Comparison of ENCODE assay signal across 27 cellular contexts in the genomic region with DNA sequence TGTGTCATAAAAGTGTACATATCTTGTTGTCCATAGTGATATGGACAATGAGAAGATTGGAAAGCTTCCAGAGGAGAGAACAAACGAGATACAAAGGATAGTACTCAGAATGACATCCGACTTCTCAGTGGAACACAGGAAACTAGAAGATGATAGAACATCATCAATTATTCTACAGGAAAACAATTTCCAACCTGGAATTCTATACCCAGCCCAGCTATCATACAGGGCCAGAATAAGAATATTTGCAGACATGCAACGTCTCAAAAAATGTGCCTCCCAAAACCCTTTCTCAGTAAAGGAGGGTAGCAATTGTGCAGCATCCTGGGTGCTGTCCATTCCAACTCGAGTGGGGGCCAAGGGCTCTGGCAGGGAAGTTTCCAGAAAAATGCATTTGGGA. TPM values are rescaled to one million over a fixed set of nuclear protein-coding genes. Genes with fewer than 3 reads are reported as not detected.
DNase-seq lines count a peak whose midpoint lies in the region; ATAC-seq, FAIRE-seq and TF ChIP-seq lines count a peak whose summit lies in the region.
"Had no signal": no experiment of that assay in that cellular context is flagged by ENCODE, and none has a peak within 500 bp of the region (broad histone marks: within the 10 kb centered on the region; RNA-seq: fewer than 3 reads in every experiment).

No MANE protein-coding gene starts in this region.

- H3K27ac ChIP-seq in HepG2 (ENCODE audit: extremely low read length, insufficient read depth, low read length) (no peak overlapping the region), right lobe of liver (no peak overlapping the region), K562 (ENCODE audit: extremely low read depth, low read depth, low read length) (no peak overlapping the region)
- H3K27ac ChIP-seq: BLaER1 had no signal

- in situ Hi-C loops in HepG2 (cut with HindIII; ENCODE audit: extremely low pct_ligation_motif_present, low pct_unique_long_range_greater_than_20kb), result no loop called here
- in situ Hi-C loops in K562 (cut with MboI), result no loop called here

- TF ChIP-seq POLR2A in HepG2 (IDR thresholded peaks at IDR 0.05; ENCODE audit: insufficient read depth in 1 of 2, low read depth in 2 of 2, low read length in 2 of 2) (no peak), right lobe of liver (IDR thresholded peaks at IDR 0.05) (no peak), K562 (conservative IDR thresholded peaks at IDR 0.05) (no peak)

- H3K4me3 ChIP-seq in HepG2 (replicated peaks in 1 of 3; ENCODE audit: insufficient read depth in 1 of 3, low read depth in 2 of 3, low read length in 3 of 3), result no peak overlapping the region
- H3K4me3 ChIP-seq in right lobe of liver, result no peak overlapping the region
- no peak overlapping the region for H3K4me3 ChIP-seq in K562
- H3K4me3 ChIP-seq: BLaER1 had no signal

- TF ChIP-seq EP300 in HepG2 (IDR thresholded peaks at IDR 0.05; ENCODE audit: low read depth in 2 of 2, low read length in 2 of 2) (no peak), HepG2 (CRISPR knock-in tag; IDR thresholded peaks at IDR 0.05; ENCODE audit: borderline replicate concordance) (no peak), K562 (IDR thresholded peaks at IDR 0.05; ENCODE audit: low read length) (no peak)

- no TSS peak for BruUV-seq in HepG2 (replicated peaks; lab: Mats Ljungman, UMichigan)
- no TSS peak for BruUV-seq in K562 (replicated peaks; lab: Mats Ljungman, UMichigan)

- no peak overlapping the region for H2AFZ ChIP-seq in HepG2 (ENCODE audit: low read length)
- no peak overlapping the region for H2AFZ ChIP-seq in K562 (ENCODE audit: low read depth, low read length)

- TF ChIP-seq RAD21 in HepG2 (CRISPR knock-in tag; IDR thresholded peaks at IDR 0.05) (no peak), K562 (CRISPR knock-in tag; conservative IDR thresholded peaks at IDR 0.05 in 1 of 2, IDR thresholded peaks at IDR 0.05 in 1 of 2) (no peak)

- H3K4me1 ChIP-seq in HepG2 (ENCODE audit: insufficient read depth, low read length) (no peaks in the 10 kb centered on the region), right lobe of liver (no peaks in the 10 kb centered on the region), K562 (replicated peaks in 1 of 2; ENCODE audit: control insufficient read depth in 2 of 2, insufficient read depth in 2 of 2, low read length in 2 of 2) (peaks cover 0 to 4% of the 10 kb centered on the region in 2 experiments; a peak in 2 of 5 replicates)
- H3K4me1 ChIP-seq: BE2C had no signal

- peak overlapping the region; percentile 47 for H3K4me3 Mint-ChIP-seq in endothelial cell (ENCODE audit: unreplicated experiment)
- H3K4me3 Mint-ChIP-seq: CD14-positive monocyte; CD4-positive, CD25-positive, alpha-beta regulatory T cell; CD8-positive, alpha-beta memory T cell had no signal

- H3K4me2 ChIP-seq in HepG2 (ENCODE audit: low read depth, low read length), result no peak overlapping the region
- H3K4me2 ChIP-seq in K562 (ENCODE audit: insufficient read depth, low read length), result no peak overlapping the region
- H3K4me2 ChIP-seq: BLaER1 had no signal

- H3K9ac ChIP-seq in HepG2 (ENCODE audit: insufficient read depth, low read depth, low read length), result no peak overlapping the region
- H3K9ac ChIP-seq in K562 (ENCODE audit: insufficient read depth in 1 of 2, low read depth in 2 of 2, low read length in 2 of 2), result no peak overlapping the region
- H3K9ac ChIP-seq: BLaER1 had no signal

- no peaks in the 10 kb centered on the region for H3K4me1 Mint-ChIP-seq in endothelial cell (ENCODE audit: unreplicated experiment)
- H3K4me1 Mint-ChIP-seq: CD4-positive, alpha-beta memory T cell; CD4-positive, CD25-positive, alpha-beta regulatory T cell; CD8-positive, alpha-beta memory T cell had no signal

- CTCF ChIA-PET in HepG2 (lab: Yijun Ruan, JAX; ENCODE audit: low intra/inter-chr PET ratio, low total read pairs), result no interaction called here
- CTCF ChIA-PET in K562 (lab: Yijun Ruan, JAX; ENCODE audit: low intra/inter-chr PET ratio), result no interaction called here

- H3K27me3 Mint-ChIP-seq in endothelial cell (ENCODE audit: unreplicated experiment), result peaks cover 3% of the 10 kb centered on the region

- intact Hi-C loops in HepG2 (cut with micrococcal nuclease; ENCODE audit: unreplicated experiment) (no loop called here), right lobe of liver (cut with DNase I) (no loop called here), K562 (cut with micrococcal nuclease) (no loop called here)

- no peak overlapping the region for H3K27ac Mint-ChIP-seq in endothelial cell (ENCODE audit: unreplicated experiment)
- H3K27ac Mint-ChIP-seq: CD14-positive monocyte; CD4-positive, alpha-beta memory T cell; CD4-positive, CD25-positive, alpha-beta regulatory T cell; CD8-positive, alpha-beta memory T cell had no signal

- H3K9me3 Mint-ChIP-seq in endothelial cell (ENCODE audit: unreplicated experiment), result peaks cover 14% of the 10 kb centered on the region

- WGBS in HepG2 (ENCODE audit: low lambda C conversion rate), result 0% methylated on average over 4 of the region's 4 CpGs
- 38% methylated on average over 3 of the region's 4 CpGs for WGBS in right lobe of liver (ENCODE audit: insufficient coverage, low coverage, low lambda C conversion rate, missing lambda C conversion rate)
- 0% methylated on average over 4 of the region's 4 CpGs for WGBS in K562 (ENCODE audit: insufficient coverage, low coverage, missing lambda C conversion rate)

- H4K20me1 ChIP-seq in HepG2 (ENCODE audit: insufficient read depth, low read length) (no peaks in the 10 kb centered on the region), K562 (replicated peaks; ENCODE audit: control insufficient read depth, insufficient read depth, low read length) (no peaks in the 10 kb centered on the region)
- H4K20me1 ChIP-seq: BLaER1 had no signal

- peaks cover 17% of the 10 kb centered on the region for H3K9me3 ChIP-seq in HepG2 (ENCODE audit: low read length)
- no peaks in the 10 kb centered on the region for H3K9me3 ChIP-seq in right lobe of liver
- peaks cover 10% of the 10 kb centered on the region for H3K9me3 ChIP-seq in K562 (replicated peaks; ENCODE audit: control insufficient read depth, insufficient read depth, low read depth, low read length)
- H3K9me3 ChIP-seq: BE2C had no signal

- no peak for ATAC-seq in HepG2
- ATAC-seq in right lobe of liver, result no peak
- no peak for ATAC-seq in K562

- H3K79me2 ChIP-seq in HepG2 (ENCODE audit: insufficient read depth, low read length), result no peaks in the 10 kb centered on the region
- H3K79me2 ChIP-seq in K562 (ENCODE audit: control insufficient read depth, insufficient read depth, low read length), result no peaks in the 10 kb centered on the region

- POLR2A ChIA-PET in HepG2 (lab: Yijun Ruan, JAX), result no interaction called here
- POLR2A ChIA-PET in K562 (lab: Yijun Ruan, JAX), result no interaction called here

- H3K9me1 ChIP-seq in K562 (ENCODE audit: control insufficient read depth, insufficient read depth, low read length), result no peaks in the 10 kb centered on the region

- H3K27me3 ChIP-seq in HepG2 (ENCODE audit: control insufficient read depth in 1 of 2, insufficient read depth in 2 of 2, low read length in 2 of 2), result no peaks in the 10 kb centered on the region; a peak in 1 of 5 replicates
- no peaks in the 10 kb centered on the region for H3K27me3 ChIP-seq in right lobe of liver
- peaks cover 4 to 26% of the 10 kb centered on the region in 2 experiments; a peak in 4 of 5 replicates for H3K27me3 ChIP-seq in K562 (ENCODE audit: control insufficient read depth in 2 of 2, insufficient read depth in 2 of 2, low read length in 2 of 2)
- H3K27me3 ChIP-seq: BE2C, BLaER1 had no signal

- TF ChIP-seq CTCF in HepG2 (CRISPR knock-in tag; IDR thresholded peaks at IDR 0.05), result no peak
- no peak for TF ChIP-seq CTCF in right lobe of liver (IDR thresholded peaks at IDR 0.05)
- TF ChIP-seq CTCF in K562 (IDR thresholded peaks at IDR 0.05 in 2 of 3, conservative IDR thresholded peaks at IDR 0.05 in 1 of 3; ENCODE audit: insufficient read depth in 2 of 3, low read depth in 1 of 3, low read length in 3 of 3), result no peak
- no peak for TF ChIP-seq CTCF in endothelial cell (IDR thresholded peaks at IDR 0.05; ENCODE audit: unreplicated experiment)

- H3K36me3 Mint-ChIP-seq in endothelial cell (ENCODE audit: low read depth, unreplicated experiment), result peaks cover 10% of the 10 kb centered on the region

- DNase-seq in HepG2 (ENCODE audit: low spot score), result no peak
- no peak for DNase-seq in right lobe of liver
- no peak for DNase-seq in K562 (ENCODE audit: extremely low read depth in 1 of 4, low spot score in 3 of 4)
- no peak for DNase-seq in endothelial cell (ENCODE audit: low spot score)
- DNase-seq in DMS53 (lab: John Stamatoyannopoulos, UW), result no peak
- DNase-seq in NCI-H2196 (lab: John Stamatoyannopoulos, UW; ENCODE audit: unreplicated experiment), result no peak
- no peak for DNase-seq in stimulated activated CD4-positive, alpha-beta T cell treated with anti-CD3 and anti-CD28 coated beads, Interleukin-4, amount 100 ng/mL, for 24 hours
- DNase-seq: 8988T; ACHN; BE2C; C1 segment of cervical spinal cord; CD4-positive, alpha-beta memory T cell; CD4-positive, CD25-positive, alpha-beta regulatory T cell; CD8-positive, alpha-beta memory T cell; COR-L47; DMS 273 treated with DMSO at 0.1 percent for 48 hours; DMS153; DMS79 treated with DMSO at 0.1 percent for 48 hours; GF-D8 had no signal

- FAIRE-seq in HepG2 (lab: Jason Lieb, UNC), result no peak
- FAIRE-seq in K562 (lab: Jason Lieb, UNC), result no peak
- FAIRE-seq: A204.1, G401.6, GM12891, GM19239 had no signal

- no peaks in the 10 kb centered on the region for H3K36me3 ChIP-seq in HepG2 (replicated peaks in 1 of 2; ENCODE audit: control insufficient read depth in 1 of 2, insufficient read depth in 2 of 2, low read length in 2 of 2)
- no peaks in the 10 kb centered on the region for H3K36me3 ChIP-seq in right lobe of liver
- H3K36me3 ChIP-seq in K562 (ENCODE audit: control insufficient read depth, insufficient read depth, low read length), result no peaks in the 10 kb centered on the region
- H3K36me3 ChIP-seq: BE2C had no signal

RNA-seq across cellular contexts. Expression of a gene that starts 24.0 kb away (rescaled TPM):
- total RNA-seq in HepG2 (2016; rRNA removed; fragmentation: Illumina TruSeq; extraction: Trizol), result not detected in 2 replicates
- total RNA-seq in HepG2 (2016; cell fraction: cytosol; rRNA removed; fragmentation: Illumina TruSeq; extraction: Trizol; ENCODE audit: low read depth), result not detected in 2 replicates
- not detected in 2 replicates for total RNA-seq in HepG2 (2016; cell fraction: insoluble cytoplasmic fraction; rRNA removed; fragmentation: Illumina TruSeq; extraction: Trizol)
- not detected in 2 replicates for total RNA-seq in HepG2 (2016; cell fraction: membrane; rRNA removed; fragmentation: Illumina TruSeq; extraction: Trizol)
- not detected in 2 replicates for total RNA-seq in HepG2 (2016; cell fraction: nucleus; rRNA removed; fragmentation: Illumina TruSeq; extraction: Trizol)
- polyA plus RNA-seq in HepG2 (2011; rRNA removed), result not detected in 2 replicates
- not detected in 2 replicates for polyA plus RNA-seq in HepG2 (2011; cell fraction: cytosol; rRNA removed)
- polyA plus RNA-seq in HepG2 (2011; cell fraction: nucleus; rRNA removed), result not detected in 2 replicates
- not detected in 2 replicates for polyA plus RNA-seq in HepG2 (2012)
- polyA plus RNA-seq in HepG2 (2016; cell fraction: cytosol; fragmentation: Illumina TruSeq; extraction: Trizol; ENCODE audit: low read depth), result not detected in 2 replicates
- polyA plus RNA-seq in HepG2 (2016; cell fraction: insoluble cytoplasmic fraction; fragmentation: Illumina TruSeq; extraction: Trizol; ENCODE audit: low read depth), result not detected in 2 replicates
- polyA plus RNA-seq in HepG2 (2016; cell fraction: membrane; fragmentation: Illumina TruSeq; extraction: Trizol; ENCODE audit: low read depth), result not detected in 2 replicates
- not detected in 2 replicates for polyA plus RNA-seq in HepG2 (2016; cell fraction: nucleus; fragmentation: Illumina TruSeq; extraction: Trizol; ENCODE audit: insufficient read depth, low read depth)
- 0.05 TPM in 1 of 2 replicates, not detected in the other for polyA minus RNA-seq in HepG2 (2011; rRNA and poly(A)+ RNA removed; ENCODE audit: low replicate concordance)
- polyA minus RNA-seq in HepG2 (2011; cell fraction: cytosol; rRNA and poly(A)+ RNA removed), result not detected in 2 replicates
- polyA minus RNA-seq in HepG2 (2011; cell fraction: nucleus; rRNA and poly(A)+ RNA removed), result not detected in 2 replicates
- total RNA-seq in right lobe of liver, result under 1 TPM; 0.07 to 0.62 (median 0.28) TPM
- 16.8 and 60.7 TPM in 2 replicates for total RNA-seq in K562 (2011; cell fraction: chromatin; rRNA removed; ENCODE audit: low replicate concordance)
- total RNA-seq in K562 (2011; cell fraction: nucleolus; rRNA removed), result 53.0 and 74.2 TPM in 2 replicates
- 25.8 and 31.3 TPM in 2 replicates for total RNA-seq in K562 (2011; cell fraction: nucleoplasm; rRNA removed)
- total RNA-seq in K562 (2014; rRNA removed), result 23.4 and 29.5 TPM in 2 replicates
- 10.7 and 11.0 TPM in 2 replicates for total RNA-seq in K562 (2014; rRNA removed; fragmentation: Illumina TruSeq; extraction: Trizol)
- total RNA-seq in K562 (2015; rRNA removed; fragmentation: Illumina TruSeq; extraction: Trizol), result 11.9 and 12.1 TPM in 2 replicates
- total RNA-seq in K562 (2021), result 27.6 and 29.0 TPM in 2 replicates
- 7.2 and 9.9 TPM in 2 replicates for polyA plus RNA-seq in K562 (2011; rRNA removed)
- polyA plus RNA-seq in K562 (2011; cell fraction: cytosol; rRNA removed), result 10.5 and 59.1 TPM in 2 replicates
- 4.8 and 12.6 TPM in 2 replicates for polyA plus RNA-seq in K562 (2011; cell fraction: nucleus; rRNA removed)
- polyA plus RNA-seq in K562 (2012), result 15.6 and 20.7 TPM in 2 replicates
- 12.3 and 13.4 TPM in 2 replicates for polyA plus RNA-seq in K562 (2014; fragmentation: Illumina TruSeq; extraction: Trizol)
- polyA plus RNA-seq in K562 (2014; fragmentation: Nextera tagmentation; extraction: Ambion mirVana), result 1 to 10 TPM; 1.4 to 5.0 TPM
- polyA plus RNA-seq in K562 (2014; rRNA removed), result 20.9 and 22.0 TPM in 2 replicates
- polyA minus RNA-seq in K562 (2011; rRNA and poly(A)+ RNA removed), result 3.2 and 7.2 TPM in 2 replicates
- 8.0 and 13.6 TPM in 2 replicates for polyA minus RNA-seq in K562 (2011; cell fraction: cytosol; rRNA and poly(A)+ RNA removed)
- 12.3 and 14.5 TPM in 2 replicates for polyA minus RNA-seq in K562 (2011; cell fraction: nucleus; rRNA and poly(A)+ RNA removed)
- total RNA-seq in endothelial cell (ENCODE audit: unreplicated experiment), result 0.92 TPM
- total RNA-seq: A673; CD4-positive, alpha-beta memory T cell; CD8-positive, alpha-beta memory T cell had no signal
- polyA plus RNA-seq: AG04450; CD14-positive monocyte; CD4-positive, alpha-beta memory T cell; CD4-positive, CD25-positive, alpha-beta regulatory T cell; CD8-positive, alpha-beta memory T cell had no signal
